Comparison of ENCODE assay signal across 9 cellular contexts in genomic region chr1:148529101-148529567, GRCh38. TPM values are rescaled to one million over a fixed set of nuclear protein-coding genes. Genes with fewer than 3 reads are reported as not detected.
A peak's percentile ranks its signal among the peaks of the same experiment; 100 is the strongest.
DNase-seq lines count a peak whose midpoint lies in the region; ATAC-seq, FAIRE-seq and TF ChIP-seq lines count a peak whose summit lies in the region.
"Not testable (repeated sequence)": the region's sequence is repeated elsewhere in the genome, so short reads cannot be mapped to it uniquely, and the experiment has no call there.
"Had no signal": no experiment of that assay in that cellular context is flagged by ENCODE, and none has a peak within 500 bp of the region (broad histone marks: within the 10 kb centered on the region; RNA-seq: fewer than 3 reads in every experiment).

No MANE protein-coding gene starts in this region.

- peak; percentile 49 to 67 (median 56) for DNase-seq in CD4-positive, alpha-beta T cell
- DNase-seq in SIG-M5 treated with dmso at 0.1 percent for 504 hours (lab: John Stamatoyannopoulos, UW; ENCODE audit: unreplicated experiment) (peak; percentile 52), bronchial epithelial cell (ENCODE audit: low read depth) (peak; percentile 76), left cardiac atrium (peak; percentile 29), neural progenitor cell (ENCODE audit: low spot score) (peak; percentile 54)
- peak; percentile 66 for DNase-seq in activated CD8-positive, alpha-beta memory T cell treated with anti-CD3 and anti-CD28 coated beads, Interleukin-2, amount 50 U/mL, for 4 hours
- DNase-seq in stimulated activated CD8-positive, alpha-beta memory T cell treated with anti-CD3 and anti-CD28 coated beads, Interleukin-15, amount 100 ng/mL, for 48 hours (ENCODE audit: low read depth in 2 of 2), result peak; percentile 43 to 47

- not testable (repeated sequence) for ATAC-seq in CD4-positive, alpha-beta T cell (ENCODE audit: poor library complexity); left cardiac atrium

- H4K20me1 ChIP-seq in neural progenitor cell (ENCODE audit: low read depth), result not testable (repeated sequence)

- H3K27ac Mint-ChIP-seq in CD4-positive, alpha-beta T cell, result peak overlapping the region; percentile 92
- peak overlapping the region; percentile 71 to 99 (median 97) for H3K27ac Mint-ChIP-seq in IgD-negative memory B cell
- H3K27ac Mint-ChIP-seq in neural progenitor cell, result not testable (repeated sequence)

- H3K27me3 Mint-ChIP-seq in CD4-positive, alpha-beta T cell; IgD-negative memory B cell; neural progenitor cell (ENCODE audit: insufficient read depth, low read depth): not testable (repeated sequence)

- not testable (repeated sequence) for H3K79me2 ChIP-seq in neural progenitor cell (ENCODE audit: low read depth)

- H3K9me3 Mint-ChIP-seq in CD4-positive, alpha-beta T cell; IgD-negative memory B cell; neural progenitor cell: not testable (repeated sequence)

- H3K4me3 Mint-ChIP-seq in CD4-positive, alpha-beta T cell, result peak overlapping the region; percentile 86
- H3K4me3 Mint-ChIP-seq in IgD-negative memory B cell (peak overlapping the region; percentile 77 to 97 (median 90)), neural progenitor cell (peak overlapping the region; percentile 82)

- not testable (repeated sequence) for H3K36me3 ChIP-seq in bronchial epithelial cell (ENCODE audit: control insufficient read depth, insufficient read depth, low read length); neural progenitor cell

- H3K4me3 ChIP-seq in bronchial epithelial cell (ENCODE audit: low read depth, low read length) (peak overlapping the region; percentile 4), neural progenitor cell (peak overlapping the region; percentile 43)

- H3K4me2 ChIP-seq in neural progenitor cell, result peak overlapping the region; percentile 68

- H2AFZ ChIP-seq in neural progenitor cell (replicated peaks), result not testable (repeated sequence)

- not testable (repeated sequence) for H3K9me3 ChIP-seq in CD4-positive, alpha-beta T cell (ENCODE audit: control insufficient read depth, low read length); neural progenitor cell (ENCODE audit: low read depth)

- H3K4me1 ChIP-seq in neural progenitor cell, result not testable (repeated sequence)

- not testable (repeated sequence) for H3K27ac ChIP-seq in CD4-positive, alpha-beta T cell (ENCODE audit: low read depth, low read length); neural progenitor cell

- not testable (repeated sequence) for H3K9ac ChIP-seq in neural progenitor cell

- not testable (repeated sequence) for H3K36me3 Mint-ChIP-seq in CD4-positive, alpha-beta T cell (ENCODE audit: low read depth); IgD-negative memory B cell; neural progenitor cell

- H3K4me1 Mint-ChIP-seq in CD4-positive, alpha-beta T cell (ENCODE audit: low read depth); IgD-negative memory B cell; neural progenitor cell: not testable (repeated sequence)

- H3K27me3 ChIP-seq in CD4-positive, alpha-beta T cell (ENCODE audit: control insufficient read depth, insufficient read depth, low read length); bronchial epithelial cell (ENCODE audit: control insufficient read depth, insufficient read depth, low read length); neural progenitor cell: not testable (repeated sequence)

- FAIRE-seq in bronchial epithelial cell (lab: Jason Lieb, UNC), result not testable (repeated sequence)

- CTCF ChIA-PET in CD4-positive, alpha-beta T cell (lab: Charles Lee), result not testable (repeated sequence)

- TF ChIP-seq CTCF in CD4-positive, alpha-beta T cell (IDR thresholded peaks at IDR 0.05); bronchial epithelial cell (IDR thresholded peaks at IDR 0.05; ENCODE audit: insufficient read depth, low read length, severe bottlenecking); neural progenitor cell (IDR thresholded peaks at IDR 0.05): not testable (repeated sequence)

- intact Hi-C loops in CD4-positive, alpha-beta T cell (cut with DNase I, micrococcal nuclease); left cardiac atrium (cut with DNase I): not testable (repeated sequence)

- POLR2A ChIA-PET in CD4-positive, alpha-beta T cell (lab: Charles Lee), result not testable (repeated sequence)

- not testable (repeated sequence) for H3F3A ChIP-seq in neural progenitor cell (ENCODE audit: low read depth)

RNA-seq across cellular contexts. Expression of gene PPIAL4G, which starts 46.0 kb away (rescaled TPM):
- under 1 TPM; 0.11 to 0.14 TPM for total RNA-seq in CD4-positive, alpha-beta T cell
- polyA plus RNA-seq in IgD-negative memory B cell, result not detected
- total RNA-seq in bronchial epithelial cell, result not detected in 2 replicates
- not detected for total RNA-seq in left cardiac atrium
- total RNA-seq in neural progenitor cell (ENCODE audit: low replicate concordance), result 0.03 and 0.09 TPM in 2 replicates
- total RNA-seq: gastrocnemius medialis had no signal
